ENCODE assay signal across 8 cellular contexts in genomic region chr4:183571350-183572076, GRCh38.
DNase-seq lines count a peak whose midpoint lies in the region; ATAC-seq and TF ChIP-seq lines count a peak whose summit lies in the region.

No MANE protein-coding gene starts in this region.

- TF ChIP-seq RAD21 in Ishikawa (IDR thresholded peaks at IDR 0.05; ENCODE audit: low read depth) = no peak

- 23% methylated on average over 11 of the region's 11 CpGs for WGBS in prostate gland
- 25 to 27% methylated on average over 10 to 11 of the region's 11 CpGs for WGBS in esophagus squamous epithelium, 2 donors

- no peak for ATAC-seq in GM21390 (IDR thresholded peaks at IDR 0.05; ENCODE audit: unreplicated experiment)
- ATAC-seq in stimulated activated naive CD8-positive, alpha-beta T cell treated with anti-CD3 and anti-CD28 coated beads, Interleukin-15, amount 100 ng/mL, for 72 hours = no peak

- H3K4me3 ChIP-seq in prostate gland = no peak overlapping the region
- no peak overlapping the region for H3K4me3 ChIP-seq in esophagus squamous epithelium

- no peak overlapping the region for H3K4me3 Mint-ChIP-seq in stimulated activated naive CD8-positive, alpha-beta T cell treated with anti-CD3 and anti-CD28 coated beads, Interleukin-15, amount 100 ng/mL, for 72 hours

- TF ChIP-seq EP300 in Ishikawa (IDR thresholded peaks at IDR 0.05; ENCODE audit: borderline replicate concordance) = no peak

- H3K36me3 ChIP-seq in prostate gland (no peaks in the 10 kb centered on the region), esophagus squamous epithelium (no peaks in the 10 kb centered on the region)

- H3K27me3 ChIP-seq in prostate gland (replicated peaks; ENCODE audit: insufficient read depth) (no peaks in the 10 kb centered on the region), esophagus squamous epithelium (peaks cover 0 to 3% (median 0%) of the 10 kb centered on the region in 4 donors)

- DNase-seq in NCI-H2227 treated with DMSO at 0.1 percent for 48 hours (lab: John Stamatoyannopoulos, UW) (peak; percentile 37), epithelial cell of prostate (ENCODE audit: low read depth, low spot score) (peak; percentile 16), prostate gland (ENCODE audit: low spot score) (peak; percentile 74), esophagus squamous epithelium (lab: John Stamatoyannopoulos, UW) (no peak), middle frontal gyrus (ENCODE audit: extremely low spot score, low spot score) (no peak)
- no peak for DNase-seq in stimulated activated naive CD8-positive, alpha-beta T cell treated with anti-CD3 and anti-CD28 coated beads, Interleukin-15, amount 100 ng/mL, for 72 hours

- TF ChIP-seq POLR2A in prostate gland (IDR thresholded peaks at IDR 0.05) (no peak), esophagus squamous epithelium (IDR thresholded peaks at IDR 0.05) (no peak)

- intact Hi-C loops in prostate gland (cut with DNase I) (no loop called here), esophagus squamous epithelium (cut with DNase I) (no loop called here)

- H3K9me3 ChIP-seq in prostate gland = no peaks in the 10 kb centered on the region
- no peaks in the 10 kb centered on the region for H3K9me3 ChIP-seq in esophagus squamous epithelium

- peak overlapping the region in 1 of 2 donors; percentile 3 for H3K27ac Mint-ChIP-seq in stimulated activated naive CD8-positive, alpha-beta T cell treated with anti-CD3 and anti-CD28 coated beads, Interleukin-15, amount 100 ng/mL, for 72 hours

- H3K4me1 ChIP-seq in prostate gland (replicated peaks) (no peaks in the 10 kb centered on the region), esophagus squamous epithelium (peaks cover 0 to 19% (median 0%) of the 10 kb centered on the region in 3 donors)

- no peaks in the 10 kb centered on the region for H3K9me3 Mint-ChIP-seq in stimulated activated naive CD8-positive, alpha-beta T cell treated with anti-CD3 and anti-CD28 coated beads, Interleukin-15, amount 100 ng/mL, for 72 hours

- H3K27me3 Mint-ChIP-seq in stimulated activated naive CD8-positive, alpha-beta T cell treated with anti-CD3 and anti-CD28 coated beads, Interleukin-15, amount 100 ng/mL, for 72 hours = peaks cover 10% of the 10 kb centered on the region

- TF ChIP-seq CTCF in prostate gland (IDR thresholded peaks at IDR 0.05) = no peak
- no peak for TF ChIP-seq CTCF in esophagus squamous epithelium (IDR thresholded peaks at IDR 0.05)

- H3K27ac ChIP-seq in epithelial cell of prostate (no peak overlapping the region), prostate gland (no peak overlapping the region), esophagus squamous epithelium (peak overlapping the region in 1 of 4 donors; percentile 13)

- H3K4me1 Mint-ChIP-seq in stimulated activated naive CD8-positive, alpha-beta T cell treated with anti-CD3 and anti-CD28 coated beads, Interleukin-15, amount 100 ng/mL, for 72 hours = no peaks in the 10 kb centered on the region

TF ChIP-seq in Ishikawa, 13 proteins besides CTCF, POLR2A, EP300 and RAD21:
- TF ChIP-seq ZBTB7A (IDR thresholded peaks at IDR 0.05; ENCODE audit: low read depth) (no peak), EGR1 (IDR thresholded peaks at IDR 0.05) (no peak), NFIC (IDR thresholded peaks at IDR 0.05) (peak; percentile 40; the same call in 1 of the 2 replicates), TAF1 (IDR thresholded peaks at IDR 0.05; ENCODE audit: low read depth) (no peak), FOXM1 (IDR thresholded peaks at IDR 0.05; ENCODE audit: borderline replicate concordance, low read depth) (no peak), TEAD4 (IDR thresholded peaks at IDR 0.05) (no peak), USF1 (IDR thresholded peaks at IDR 0.05) (no peak), MAX (IDR thresholded peaks at IDR 0.05) (0 out of 2 replicates have a peak, but pooled peaks have one; percentile 14), CEBPB (IDR thresholded peaks at IDR 0.05) (no peak)

Comparison
In these comparisons a context has a peak if more than half of its experiments do, and no peak if none do; other contexts are left out.
1. DNase-seq: peak in NCI-H2227 treated with DMSO at 0.1 percent for 48 hours (single experiment), epithelial cell of prostate (single experiment) and prostate gland (single experiment); none in esophagus squamous epithelium (single experiment), middle frontal gyrus (single experiment) and stimulated activated naive CD8-positive, alpha-beta T cell treated with anti-CD3 and anti-CD28 coated beads, Interleukin-15, amount 100 ng/mL, for 72 hours (0 of 2).